ENCODE assay signal across 9 cellular contexts in genomic region chr14:35398095-35398584, GRCh38. TPM values are rescaled to one million over a fixed set of nuclear protein-coding genes. Genes with fewer than 3 reads are reported as not detected.
A peak's percentile ranks its signal among the peaks of the same experiment; 100 is the strongest.
DNase-seq lines count a peak whose midpoint lies in the region; ATAC-seq and TF ChIP-seq lines count a peak whose summit lies in the region.
"Had no signal": no experiment of that assay in that cellular context is flagged by ENCODE, and none has a peak within 500 bp of the region (broad histone marks: within the 10 kb centered on the region; RNA-seq: fewer than 3 reads in every experiment).

No MANE protein-coding gene starts in this region.

- peaks cover 15 to 34% of the 10 kb centered on the region in 2 donors for H3K4me1 ChIP-seq in ascending aorta
- peaks cover 0 to 48% (median 31%) of the 10 kb centered on the region in 4 donors for H3K4me1 ChIP-seq in tibial artery

- no peaks in the 10 kb centered on the region for H3K9me3 Mint-ChIP-seq in activated CD4-positive, alpha-beta T cell treated with anti-CD3 and anti-CD28 coated beads, Interleukin-2, amount 10 ng/mL, durations not matched to agents 24 days and 14 days

- ATAC-seq in left colon = peak; percentile 57
- no peak for ATAC-seq in HG03025 (IDR thresholded peaks at IDR 0.05; ENCODE audit: low FRiP score, unreplicated experiment)

- H3K27me3 ChIP-seq in ascending aorta (no peaks in the 10 kb centered on the region), tibial artery (no peaks in the 10 kb centered on the region)

- DNase-seq in activated CD4-positive, alpha-beta T cell treated with anti-CD3 and anti-CD28 coated beads, Interleukin-2, amount 10 ng/mL, durations not matched to agents 24 days and 14 days = no peak
- DNase-seq in activated CD4-positive, alpha-beta T cell treated with anti-CD3 and anti-CD28 coated beads, Interleukin-2, amount 50 U/mL, for 4 hours = no peak
- DNase-seq in ascending aorta (ENCODE audit: low spot score in 2 of 2) (no peak), left colon (no peak), tibial artery (peak in 1 of 2 donors; percentile 69), NCI-H2029 (lab: John Stamatoyannopoulos, UW) (no peak)
- DNase-seq in activated CD4-positive, alpha-beta T cell treated with anti-CD3 and anti-CD28 coated beads for 48 hours = no peak
- DNase-seq: stimulated activated naive CD4-positive, alpha-beta T cell treated with Interleukin-2 at 50 U/mL for 16 hours had no signal

- H3K27ac ChIP-seq in ascending aorta = peak overlapping the region; percentile 79 to 89
- H3K27ac ChIP-seq in tibial artery = peak overlapping the region; percentile 81 to 96

- peaks cover 33 to 40% of the 10 kb centered on the region in 2 donors for H3K36me3 ChIP-seq in ascending aorta
- H3K36me3 ChIP-seq in tibial artery = peaks cover 47 to 49% (median 48%) of the 10 kb centered on the region in 3 donors

- H3K9me3 ChIP-seq in ascending aorta (no peaks in the 10 kb centered on the region), tibial artery (no peaks in the 10 kb centered on the region)

- no peak overlapping the region for H3K4me3 Mint-ChIP-seq in activated CD4-positive, alpha-beta T cell treated with anti-CD3 and anti-CD28 coated beads, Interleukin-2, amount 10 ng/mL, durations not matched to agents 24 days and 14 days

- H3K4me3 ChIP-seq in ascending aorta (no peak overlapping the region), tibial artery (no peak overlapping the region)

- intact Hi-C loops in activated CD4-positive, alpha-beta T cell treated with anti-CD3 and anti-CD28 coated beads, Interleukin-2, amount 10 ng/mL, durations not matched to agents 24 days and 14 days (cut with micrococcal nuclease) = no loop called here
- intact Hi-C loops in ascending aorta (cut with DNase I) = no loop called here
- intact Hi-C loops in left colon (cut with DNase I, micrococcal nuclease) = no loop called here
- intact Hi-C loops in tibial artery (cut with DNase I; ENCODE audit: low total_unique reads) = no loop called here

- no peaks in the 10 kb centered on the region for H3K27me3 Mint-ChIP-seq in activated CD4-positive, alpha-beta T cell treated with anti-CD3 and anti-CD28 coated beads, Interleukin-2, amount 10 ng/mL, durations not matched to agents 24 days and 14 days

- no peak for TF ChIP-seq CTCF in ascending aorta (IDR thresholded peaks at IDR 0.05)
- no peak for TF ChIP-seq CTCF in tibial artery (IDR thresholded peaks at IDR 0.05)

- peak overlapping the region; percentile 70 for H3K27ac Mint-ChIP-seq in activated CD4-positive, alpha-beta T cell treated with anti-CD3 and anti-CD28 coated beads, Interleukin-2, amount 10 ng/mL, durations not matched to agents 24 days and 14 days

- peaks cover 42% of the 10 kb centered on the region for H3K4me1 Mint-ChIP-seq in activated CD4-positive, alpha-beta T cell treated with anti-CD3 and anti-CD28 coated beads, Interleukin-2, amount 10 ng/mL, durations not matched to agents 24 days and 14 days

- peaks cover 47% of the 10 kb centered on the region for H3K36me3 Mint-ChIP-seq in activated CD4-positive, alpha-beta T cell treated with anti-CD3 and anti-CD28 coated beads, Interleukin-2, amount 10 ng/mL, durations not matched to agents 24 days and 14 days (ENCODE audit: low read depth)

RNA-seq across cellular contexts. Expression of gene NFKBIA, which starts 6.4 kb away (rescaled TPM):
- total RNA-seq in activated CD4-positive, alpha-beta T cell treated with anti-CD3 and anti-CD28 coated beads, Interleukin-2, amount 10 ng/mL, durations not matched to agents 24 days and 14 days = 506 and 534 TPM in 2 replicates
- total RNA-seq in ascending aorta (944 TPM), left colon (100 to 1,000 TPM; 150 to 193 TPM)
